8 cellular contexts compared by ENCODE assay signal in genomic region chr11:61254403-61255025, GRCh38. TPM values are rescaled to one million over a fixed set of nuclear protein-coding genes. Genes with fewer than 3 reads are reported as not detected.
DNase-seq lines count a peak whose midpoint lies in the region; ATAC-seq and TF ChIP-seq lines count a peak whose summit lies in the region.

No MANE protein-coding gene starts in this region.

- H3K4me3 Mint-ChIP-seq in endodermal cell = no peak overlapping the region
- no peak overlapping the region for H3K4me3 Mint-ChIP-seq in stimulated activated effector memory CD8-positive, alpha-beta T cell treated with anti-CD3 and anti-CD28 coated beads, Interleukin-12 subunit alpha, Interleukin-12 subunit beta, amount 100 ng/mL, for 72 hours

- 55 to 66% methylated on average over 9 to 12 of the region's 12 CpGs for WGBS in endodermal cell (ENCODE audit: insufficient coverage in 1 of 2, insufficient read length in 1 of 2), 2 experiments

- TF ChIP-seq CTCF in GM10266 (IDR thresholded peaks at IDR 0.05; ENCODE audit: control insufficient read depth, insufficient read depth, low read depth, missing control alignments) (peak; percentile 97), endodermal cell (conservative IDR thresholded peaks at IDR 0.05) (peak; percentile 93), mucosa of descending colon (IDR thresholded peaks at IDR 0.05) (peak; percentile 89)

- no peaks in the 10 kb centered on the region for H3K9me3 ChIP-seq in endodermal cell (ENCODE audit: control insufficient read depth, low read length)
- no peaks in the 10 kb centered on the region for H3K9me3 ChIP-seq in mucosa of descending colon

- intact Hi-C loops in mucosa of descending colon (cut with DNase I, micrococcal nuclease) = no loop called here

- no peaks in the 10 kb centered on the region for H3K4me1 Mint-ChIP-seq in endodermal cell
- peaks cover 7% of the 10 kb centered on the region for H3K4me1 Mint-ChIP-seq in stimulated activated effector memory CD8-positive, alpha-beta T cell treated with anti-CD3 and anti-CD28 coated beads, Interleukin-12 subunit alpha, Interleukin-12 subunit beta, amount 100 ng/mL, for 72 hours

- H3K27me3 ChIP-seq in endodermal cell (ENCODE audit: control insufficient read depth, insufficient read depth, low read length, poor library complexity, severe bottlenecking) = no peaks in the 10 kb centered on the region

- no peaks in the 10 kb centered on the region for H3K36me3 ChIP-seq in endodermal cell (ENCODE audit: control insufficient read depth, insufficient read depth, low read length)
- H3K36me3 ChIP-seq in mucosa of descending colon (ENCODE audit: low read depth) = no peaks in the 10 kb centered on the region

- no peaks in the 10 kb centered on the region for H3K36me3 Mint-ChIP-seq in endodermal cell (ENCODE audit: low read depth)
- H3K36me3 Mint-ChIP-seq in stimulated activated effector memory CD8-positive, alpha-beta T cell treated with anti-CD3 and anti-CD28 coated beads, Interleukin-12 subunit alpha, Interleukin-12 subunit beta, amount 100 ng/mL, for 72 hours = no peaks in the 10 kb centered on the region

- H3K27me3 Mint-ChIP-seq in endodermal cell (ENCODE audit: insufficient read depth) = peaks cover 3% of the 10 kb centered on the region

- H3K4me1 ChIP-seq in endodermal cell (ENCODE audit: control insufficient read depth, insufficient read depth, low read length) = no peaks in the 10 kb centered on the region
- no peaks in the 10 kb centered on the region for H3K4me1 ChIP-seq in mucosa of descending colon (ENCODE audit: low read depth)

- no peaks in the 10 kb centered on the region for H3K9me3 Mint-ChIP-seq in endodermal cell
- H3K9me3 Mint-ChIP-seq in stimulated activated effector memory CD8-positive, alpha-beta T cell treated with anti-CD3 and anti-CD28 coated beads, Interleukin-12 subunit alpha, Interleukin-12 subunit beta, amount 100 ng/mL, for 72 hours = no peaks in the 10 kb centered on the region

- peak; percentile 87 for DNase-seq in GM10266 (ENCODE audit: extremely low spot score)
- peak; percentile 43 for DNase-seq in NCI-H82 treated with DMSO at 0.1 percent for 48 hours (lab: John Stamatoyannopoulos, UW; ENCODE audit: unreplicated experiment)
- DNase-seq in activated CD8-positive, alpha-beta memory T cell treated with anti-CD3 and anti-CD28 coated beads for 4 hours (ENCODE audit: low read depth in 2 of 2) = peak; percentile 13 to 26
- DNase-seq in endodermal cell = peak; percentile 93
- peak; percentile 53 to 73 (median 65) for DNase-seq in mucosa of descending colon
- peak; percentile 57 to 86 for DNase-seq in stimulated activated effector memory CD8-positive, alpha-beta T cell treated with anti-CD3 and anti-CD28 coated beads, Interleukin-12 subunit alpha, Interleukin-12 subunit beta, amount 100 ng/mL, for 72 hours (ENCODE audit: low spot score in 2 of 2)
- DNase-seq in NCI-H2171 treated with DMSO at 0.1 percent for 48 hours (lab: John Stamatoyannopoulos, UW) = no peak

- H3K27ac ChIP-seq in endodermal cell (ENCODE audit: low read depth, low read length) = no peak overlapping the region

- H3K27ac Mint-ChIP-seq in endodermal cell = no peak overlapping the region
- no peak overlapping the region for H3K27ac Mint-ChIP-seq in stimulated activated effector memory CD8-positive, alpha-beta T cell treated with anti-CD3 and anti-CD28 coated beads, Interleukin-12 subunit alpha, Interleukin-12 subunit beta, amount 100 ng/mL, for 72 hours

- ATAC-seq in HG03108 (IDR thresholded peaks at IDR 0.05; ENCODE audit: unreplicated experiment) (peak; percentile 59), mucosa of descending colon (peak; percentile 88)
- ATAC-seq in stimulated activated effector memory CD8-positive, alpha-beta T cell treated with anti-CD3 and anti-CD28 coated beads, Interleukin-12 subunit alpha, Interleukin-12 subunit beta, amount 100 ng/mL, for 72 hours = peak; percentile 84

- no peak overlapping the region for H3K9ac ChIP-seq in endodermal cell (ENCODE audit: extremely low read depth, low read length, poor library complexity, severe bottlenecking)

- H3K4me3 ChIP-seq in endodermal cell (ENCODE audit: low read length) (no peak overlapping the region), mucosa of descending colon (no peak overlapping the region)

RNA-seq across cellular contexts. Expression of gene PGA5, which starts 13.5 kb away (rescaled TPM):
- total RNA-seq in endodermal cell (under 1 TPM; 0.75 to 0.93 TPM), mucosa of descending colon (under 1 TPM in 2 of 3 donors, not detected in 1; 0.41 to 0.75 TPM)
- 0.25 TPM for polyA plus RNA-seq in endodermal cell (2013, experiment 1 of 2)
- polyA plus RNA-seq in endodermal cell (2013, experiment 2 of 2) = 0.54 TPM

RNA-seq across cellular contexts. Expression of gene PGA4, which starts 32.4 kb away (rescaled TPM):
- total RNA-seq in endodermal cell (under 1 TPM in 1 of 2 donors, not detected in 1; 0.62 TPM), mucosa of descending colon (1 to 10 TPM in 1 of 3 donors, under 1 TPM in 1, not detected in 1; 0.46 to 1.2 TPM)
- 0.21 TPM for polyA plus RNA-seq in endodermal cell (2013, experiment 1 of 2)
- polyA plus RNA-seq in endodermal cell (2013, experiment 2 of 2) = not detected

RNA-seq across cellular contexts. Expression of gene VWCE, which starts 40.6 kb away (rescaled TPM):
- total RNA-seq in endodermal cell (10 to 100 TPM in 1 of 2 donors, 1 to 10 TPM in 1; 7.2 to 13.3 TPM), mucosa of descending colon (1 to 10 TPM in 1 of 3 donors, under 1 TPM in 2; 0.17 to 1.9 (median 0.55) TPM)
- polyA plus RNA-seq in endodermal cell (2013, experiment 1 of 2) = 10.2 TPM
- polyA plus RNA-seq in endodermal cell (2013, experiment 2 of 2) = 8.3 TPM

RNA-seq across cellular contexts. Expression of gene PGA3, which starts 51.2 kb away (rescaled TPM):
- total RNA-seq in endodermal cell (not detected), mucosa of descending colon (1 to 10 TPM in 1 of 3 donors, not detected in 2; 1.1 TPM)
- 0.21 TPM for polyA plus RNA-seq in endodermal cell (2013, experiment 1 of 2)
- polyA plus RNA-seq in endodermal cell (2013, experiment 2 of 2) = 0.46 TPM
